7 cellular contexts compared by ENCODE assay signal in genomic region chr2:96257734-96258133, GRCh38. TPM values are rescaled to one million over a fixed set of nuclear protein-coding genes. Genes with fewer than 3 reads are reported as not detected.
DNase-seq lines count a peak whose midpoint lies in the region; ATAC-seq and TF ChIP-seq lines count a peak whose summit lies in the region.
"Not testable (repeated sequence)": the region's sequence is repeated elsewhere in the genome, so short reads cannot be mapped to it uniquely, and the experiment has no call there.

No MANE protein-coding gene starts in this region.

- peak overlapping the region; percentile 23 for H3K27ac Mint-ChIP-seq in activated CD4-positive, alpha-beta memory T cell treated with anti-CD3 and anti-CD28 coated beads, Interleukin-2, amount 10 ng/mL, durations not matched to agents 7 days and 5 days
- peak overlapping the region; percentile 77 for H3K27ac Mint-ChIP-seq in stimulated activated memory B cell treated with anti-CD40 and anti-IgM and Interleukin-4, amounts not matched to agents 10 μg/mL and 1 μg/mL and 100 μg/mL, for 72 hours

- H3K27ac ChIP-seq in Peyer's patch: peak overlapping the region in 3 of 4 donors; percentile 41 to 56 (median 52)
- peak overlapping the region; percentile 60 for H3K27ac ChIP-seq in caudate nucleus (ENCODE audit: low read depth, low read length)
- peak overlapping the region; percentile 96 to 97 for H3K27ac ChIP-seq in right atrium auricular region
- H3K27ac ChIP-seq in muscle layer of duodenum (ENCODE audit: low read length): peak overlapping the region; percentile 70

- H3K9me3 Mint-ChIP-seq in activated CD4-positive, alpha-beta memory T cell treated with anti-CD3 and anti-CD28 coated beads, Interleukin-2, amount 10 ng/mL, durations not matched to agents 7 days and 5 days; stimulated activated memory B cell treated with anti-CD40 and anti-IgM and Interleukin-4, amounts not matched to agents 10 μg/mL and 1 μg/mL and 100 μg/mL, for 72 hours: not testable (repeated sequence)

- H3K36me3 ChIP-seq in Peyer's patch: peaks cover 0 to 54% (median 0%) of the 10 kb centered on the region in 3 donors
- H3K36me3 ChIP-seq in right atrium auricular region: peaks cover 50% of the 10 kb centered on the region
- peaks cover 35 to 37% of the 10 kb centered on the region in 2 donors for H3K36me3 ChIP-seq in muscle layer of duodenum (ENCODE audit: control insufficient read depth in 1 of 2, insufficient read depth in 2 of 2, low read length in 2 of 2)

- TF ChIP-seq POLR2A in Peyer's patch (IDR thresholded peaks at IDR 0.05): not testable (repeated sequence)

- peaks cover 45% of the 10 kb centered on the region for H3K36me3 Mint-ChIP-seq in activated CD4-positive, alpha-beta memory T cell treated with anti-CD3 and anti-CD28 coated beads, Interleukin-2, amount 10 ng/mL, durations not matched to agents 7 days and 5 days (ENCODE audit: low read depth)
- peaks cover 38% of the 10 kb centered on the region for H3K36me3 Mint-ChIP-seq in stimulated activated memory B cell treated with anti-CD40 and anti-IgM and Interleukin-4, amounts not matched to agents 10 μg/mL and 1 μg/mL and 100 μg/mL, for 72 hours

- H3K9me3 ChIP-seq in Peyer's patch; right atrium auricular region; muscle layer of duodenum (ENCODE audit: control insufficient read depth in 1 of 2, low read length in 2 of 2): not testable (repeated sequence)

- ATAC-seq in stimulated activated memory B cell treated with anti-CD40 and anti-IgM and Interleukin-4, amounts not matched to agents 10 μg/mL and 1 μg/mL and 100 μg/mL, for 72 hours: not testable (repeated sequence)

- H3K27me3 Mint-ChIP-seq in activated CD4-positive, alpha-beta memory T cell treated with anti-CD3 and anti-CD28 coated beads, Interleukin-2, amount 10 ng/mL, durations not matched to agents 7 days and 5 days; stimulated activated memory B cell treated with anti-CD40 and anti-IgM and Interleukin-4, amounts not matched to agents 10 μg/mL and 1 μg/mL and 100 μg/mL, for 72 hours: not testable (repeated sequence)

- TF ChIP-seq CTCF in Peyer's patch (IDR thresholded peaks at IDR 0.05); right atrium auricular region (IDR thresholded peaks at IDR 0.05): not testable (repeated sequence)

- peaks cover 14 to 62% (median 27%) of the 10 kb centered on the region in 4 donors for H3K4me1 ChIP-seq in Peyer's patch
- peaks cover 5 to 98% of the 10 kb centered on the region in 2 donors for H3K4me1 ChIP-seq in right atrium auricular region
- peaks cover 35 to 50% of the 10 kb centered on the region in 2 donors for H3K4me1 ChIP-seq in muscle layer of duodenum (ENCODE audit: control insufficient read depth in 1 of 2, insufficient read depth in 2 of 2, low read length in 2 of 2)

- H3K4me3 Mint-ChIP-seq in activated CD4-positive, alpha-beta memory T cell treated with anti-CD3 and anti-CD28 coated beads, Interleukin-2, amount 10 ng/mL, durations not matched to agents 7 days and 5 days; stimulated activated memory B cell treated with anti-CD40 and anti-IgM and Interleukin-4, amounts not matched to agents 10 μg/mL and 1 μg/mL and 100 μg/mL, for 72 hours: not testable (repeated sequence)

- peak; percentile 54 for DNase-seq in GF-D8 (lab: John Stamatoyannopoulos, UW)
- DNase-seq in Peyer's patch; activated CD4-positive, alpha-beta memory T cell treated with anti-CD3 and anti-CD28 coated beads, Interleukin-2, amount 10 ng/mL, durations not matched to agents 7 days and 5 days; caudate nucleus (lab: John Stamatoyannopoulos, UW); right atrium auricular region (ENCODE audit: low spot score): not testable (repeated sequence)

- not testable (repeated sequence) for H3K27me3 ChIP-seq in Peyer's patch; right atrium auricular region; muscle layer of duodenum (ENCODE audit: low read depth, low read length)

- POLR2A ChIA-PET in activated CD4-positive, alpha-beta memory T cell treated with anti-CD3 and anti-CD28 coated beads, Interleukin-2, amount 10 ng/mL, durations not matched to agents 7 days and 5 days (lab: Charles Lee): not testable (repeated sequence)

- CTCF ChIA-PET in activated CD4-positive, alpha-beta memory T cell treated with anti-CD3 and anti-CD28 coated beads, Interleukin-2, amount 10 ng/mL, durations not matched to agents 7 days and 5 days (lab: Charles Lee): interaction anchor here (1.7 kb wide), 1 partner anchor 9 kb away, joined by 8 read pairs; no protein-coding TSS in a partner anchor

- not testable (repeated sequence) for H3K4me3 ChIP-seq in Peyer's patch; right atrium auricular region; muscle layer of duodenum (ENCODE audit: low read depth in 1 of 2, low read length in 2 of 2)

- peaks cover 57% of the 10 kb centered on the region for H3K4me1 Mint-ChIP-seq in activated CD4-positive, alpha-beta memory T cell treated with anti-CD3 and anti-CD28 coated beads, Interleukin-2, amount 10 ng/mL, durations not matched to agents 7 days and 5 days
- H3K4me1 Mint-ChIP-seq in stimulated activated memory B cell treated with anti-CD40 and anti-IgM and Interleukin-4, amounts not matched to agents 10 μg/mL and 1 μg/mL and 100 μg/mL, for 72 hours: peaks cover 65% of the 10 kb centered on the region

RNA-seq across cellular contexts. Expression of gene TMEM127, which starts 8.1 kb away (rescaled TPM):
- total RNA-seq in Peyer's patch: 10 to 100 TPM; 25.6 to 81.4 (median 67.1) TPM
- total RNA-seq in activated CD4-positive, alpha-beta memory T cell treated with anti-CD3 and anti-CD28 coated beads, Interleukin-2, amount 10 ng/mL, durations not matched to agents 7 days and 5 days: 10 to 100 TPM; 42.4 to 44.0 TPM
- 10 to 100 TPM; 88.9 to 95.2 TPM for total RNA-seq in right atrium auricular region

RNA-seq across cellular contexts. Expression of gene CIAO1, which starts 8.3 kb away (rescaled TPM):
- 100 to 1,000 TPM; 131 to 189 (median 154) TPM for total RNA-seq in Peyer's patch
- total RNA-seq in activated CD4-positive, alpha-beta memory T cell treated with anti-CD3 and anti-CD28 coated beads, Interleukin-2, amount 10 ng/mL, durations not matched to agents 7 days and 5 days: 10 to 100 TPM; 64.4 to 67.4 TPM
- 10 to 100 TPM; 77.0 to 79.7 TPM for total RNA-seq in right atrium auricular region

RNA-seq across cellular contexts. Expression of gene SNRNP200, which starts 47.6 kb away (rescaled TPM):
- total RNA-seq in Peyer's patch: 100 to 1,000 TPM in 3 of 4 donors, 10 to 100 TPM in 1; 96.7 to 189 (median 119) TPM
- total RNA-seq in activated CD4-positive, alpha-beta memory T cell treated with anti-CD3 and anti-CD28 coated beads, Interleukin-2, amount 10 ng/mL, durations not matched to agents 7 days and 5 days: 100 to 1,000 TPM; 149 to 156 TPM
- total RNA-seq in right atrium auricular region: 10 to 100 TPM; 42.2 to 68.8 TPM

RNA-seq across cellular contexts. Expression of gene STARD7, which starts 49.1 kb away (rescaled TPM):
- total RNA-seq in Peyer's patch: 100 to 1,000 TPM in 3 of 4 donors, 10 to 100 TPM in 1; 78.4 to 120 (median 112) TPM
- total RNA-seq in activated CD4-positive, alpha-beta memory T cell treated with anti-CD3 and anti-CD28 coated beads, Interleukin-2, amount 10 ng/mL, durations not matched to agents 7 days and 5 days: 100 to 1,000 TPM; 108 to 113 TPM
- total RNA-seq in right atrium auricular region: 100 to 1,000 TPM; 128 to 163 TPM
